Comparison of ENCODE assay signal across 24 cellular contexts in genomic region chr6:118400098-118400497, GRCh38.
"Had no signal": no experiment of that assay in that cellular context is flagged by ENCODE, and none has a peak within 500 bp of the region (broad histone marks: within the 10 kb centered on the region; RNA-seq: fewer than 3 reads in every experiment).

No MANE protein-coding gene starts in this region.

- H3K4me1 Mint-ChIP-seq: endodermal cell, immature natural killer cell had no signal

- H3K4me1 ChIP-seq: colonic mucosa, esophagus squamous epithelium, lower lobe of right lung had no signal

- DNase-seq: colonic mucosa; cortex of kidney; effector CD8-positive, alpha-beta T cell; effector memory CD8-positive, alpha-beta T cell; endodermal cell; erythroblast; esophagus squamous epithelium; foreskin melanocyte; gastrocnemius medialis; heart left ventricle; hypothalamus; immature natural killer cell; islet precursor cell; kidney; kidney glomerular epithelial cell; left ventricle myocardium inferior; lower lobe of right lung; mesendoderm; midbrain had no signal

- H3K4me2 ChIP-seq: hepatocyte had no signal

- H3K4me3 ChIP-seq: colonic mucosa, esophagus squamous epithelium, gastrocnemius medialis, heart left ventricle, hepatocyte, left ventricle myocardium inferior, lower lobe of right lung had no signal

- H3K79me2 ChIP-seq: hepatocyte had no signal

- H3K4me3 Mint-ChIP-seq: dendritic cell treated with granulocyte-macrophage colony-stimulating factor and Interleukin-4, amounts not matched to agents 40 ng/mL and 50 ng/mL, for 4 days; effector memory CD8-positive, alpha-beta T cell; endodermal cell; immature natural killer cell had no signal

- H3K27ac Mint-ChIP-seq: dendritic cell treated with granulocyte-macrophage colony-stimulating factor and Interleukin-4, amounts not matched to agents 40 ng/mL and 50 ng/mL, for 4 days; effector memory CD8-positive, alpha-beta T cell; endodermal cell; immature natural killer cell had no signal

- H3K9me3 Mint-ChIP-seq: dendritic cell treated with granulocyte-macrophage colony-stimulating factor and Interleukin-4, amounts not matched to agents 40 ng/mL and 50 ng/mL, for 4 days; effector memory CD8-positive, alpha-beta T cell; endodermal cell; immature natural killer cell had no signal

- H3K36me3 Mint-ChIP-seq: immature natural killer cell had no signal

- H3K27ac ChIP-seq: colonic mucosa, epithelial cell of prostate, esophagus squamous epithelium, heart left ventricle, hepatocyte, left ventricle myocardium inferior, lower lobe of right lung had no signal

- H3K36me3 ChIP-seq: colonic mucosa, esophagus squamous epithelium, gastrocnemius medialis, heart left ventricle, left ventricle myocardium inferior, lower lobe of right lung had no signal

- H3K9me3 ChIP-seq: colonic mucosa, esophagus squamous epithelium, gastrocnemius medialis, heart left ventricle, left ventricle myocardium inferior, lower lobe of right lung had no signal

- H3K27me3 Mint-ChIP-seq: dendritic cell treated with granulocyte-macrophage colony-stimulating factor and Interleukin-4, amounts not matched to agents 40 ng/mL and 50 ng/mL, for 4 days; effector memory CD8-positive, alpha-beta T cell had no signal

- H2AFZ ChIP-seq: hepatocyte had no signal

- FAIRE-seq: endometrium, kidney had no signal

- ATAC-seq: effector memory CD8-positive, alpha-beta T cell; esophagus mucosa; gastrocnemius medialis; heart left ventricle; lower lobe of right lung had no signal

- H3K27me3 ChIP-seq: colonic mucosa, esophagus squamous epithelium, gastrocnemius medialis, heart left ventricle, hepatocyte had no signal
